Comparison of ENCODE assay signal across 30 cellular contexts in genomic region chr20:63733117-63733516, GRCh38. TPM values are rescaled to one million over a fixed set of nuclear protein-coding genes. Genes with fewer than 3 reads are reported as not detected.
A peak's percentile ranks its signal among the peaks of the same experiment; 100 is the strongest.
DNase-seq lines count a peak whose midpoint lies in the region; ATAC-seq, FAIRE-seq and TF ChIP-seq lines count a peak whose summit lies in the region.
"Had no signal": no experiment of that assay in that cellular context is flagged by ENCODE, and none has a peak within 500 bp of the region (broad histone marks: within the 10 kb centered on the region; RNA-seq: fewer than 3 reads in every experiment).

No MANE protein-coding gene starts in this region.

- no peaks in the 10 kb centered on the region for H3K27me3 Mint-ChIP-seq in natural killer cell treated with Interleukin-12 subunit alpha and Interleukin-12 subunit beta and Interleukin-15 and Interleukin-18, amount 100 ng/mL, for 72 hours
- H3K27me3 Mint-ChIP-seq in natural killer cell (ENCODE audit: low read depth in 2 of 2) (no peaks in the 10 kb centered on the region), WTC11 (ENCODE audit: low read depth) (no peaks in the 10 kb centered on the region)
- H3K27me3 Mint-ChIP-seq in central memory CD8-positive, alpha-beta T cell: no peaks in the 10 kb centered on the region

- no peak overlapping the region for H3K4me3 Mint-ChIP-seq in natural killer cell treated with Interleukin-12 subunit alpha and Interleukin-12 subunit beta and Interleukin-15 and Interleukin-18, amount 100 ng/mL, for 72 hours
- H3K4me3 Mint-ChIP-seq in natural killer cell (no peak overlapping the region), WTC11 (no peak overlapping the region)
- no peak overlapping the region for H3K4me3 Mint-ChIP-seq in central memory CD8-positive, alpha-beta T cell
- H3K4me3 Mint-ChIP-seq: CD8-positive, alpha-beta T cell; HFFc6 had no signal

- ATAC-seq in natural killer cell treated with Interleukin-12 subunit alpha and Interleukin-12 subunit beta and Interleukin-15 and Interleukin-18, amount 100 ng/mL, for 72 hours: no peak
- ATAC-seq in natural killer cell (no peak), WTC11 (no peak), GM21717 (IDR thresholded peaks at IDR 0.05; ENCODE audit: unreplicated experiment) (no peak)
- ATAC-seq in central memory CD8-positive, alpha-beta T cell (replicated peaks; ENCODE audit: extremely low read depth, poor library complexity, severe bottlenecking): no peak
- ATAC-seq: CD8-positive, alpha-beta T cell; Right ventricle myocardium inferior; SK-N-SH treated with all-trans-retinoic acid at 6 μM for 48 hours had no signal

- no peaks in the 10 kb centered on the region for H3K9me3 Mint-ChIP-seq in natural killer cell treated with Interleukin-12 subunit alpha and Interleukin-12 subunit beta and Interleukin-15 and Interleukin-18, amount 100 ng/mL, for 72 hours
- H3K9me3 Mint-ChIP-seq in natural killer cell (no peaks in the 10 kb centered on the region), WTC11 (no peaks in the 10 kb centered on the region)
- no peaks in the 10 kb centered on the region for H3K9me3 Mint-ChIP-seq in central memory CD8-positive, alpha-beta T cell
- H3K9me3 Mint-ChIP-seq: CD8-positive, alpha-beta T cell; HFFc6 had no signal

- CTCF ChIA-PET in WTC11 (lab: Charles Lee): no interaction called here

- intact Hi-C loops in natural killer cell (cut with micrococcal nuclease): loop anchor here (10.0 kb wide), 1 partner anchor 98 kb away; no protein-coding TSS in a partner anchor

- WGBS in thymus: 96% methylated on average over 13 of the region's 13 CpGs

- DNase-seq in natural killer cell treated with Interleukin-12 subunit alpha and Interleukin-12 subunit beta and Interleukin-15 and Interleukin-18, amount 100 ng/mL, for 72 hours (ENCODE audit: low spot score): peak; percentile 37
- DNase-seq in natural killer cell: no peak
- no peak for DNase-seq in HTR-8/SVneo (ENCODE audit: insufficient read length, low spot score)
- no peak for DNase-seq in central memory CD8-positive, alpha-beta T cell (ENCODE audit: low spot score in 2 of 2)
- DNase-seq in WTC11 (ENCODE audit: low spot score): no peak
- DNase-seq in midbrain (lab: John Stamatoyannopoulos, UW): no peak
- DNase-seq: AML-193; CD8-positive, alpha-beta T cell; DMS79 treated with DMSO at 0.1 percent for 48 hours; GF-D8; HFFc6; IMR-90; KG1; NCI-H1092; NCI-H1417 treated with DMSO at 0.1 percent for 48 hours; NCI-H1694 treated with DMSO at 0.1 percent for 48 hours; NCI-H2081; NCI-H2227 treated with DMSO at 0.1 percent for 48 hours; NCI-H526 treated with DMSO at 0.1 percent for 48 hours; OCI-M1; Peyer's patch; SJCRH30 had no signal

- TF ChIP-seq CTCF in natural killer cell (IDR thresholded peaks at IDR 0.05) (no peak), WTC11 (IDR thresholded peaks at IDR 0.05) (no peak)

- peaks cover 31% of the 10 kb centered on the region for H3K36me3 ChIP-seq in thymus (ENCODE audit: control insufficient read depth, insufficient read depth)

- peaks cover 26 to 35% of the 10 kb centered on the region in 2 donors for H3K4me1 Mint-ChIP-seq in natural killer cell treated with Interleukin-12 subunit alpha and Interleukin-12 subunit beta and Interleukin-15 and Interleukin-18, amount 100 ng/mL, for 72 hours (ENCODE audit: low read depth in 2 of 2)
- H3K4me1 Mint-ChIP-seq in natural killer cell (peaks cover 44 to 48% of the 10 kb centered on the region in 2 donors), WTC11 (no peaks in the 10 kb centered on the region)
- peaks cover 31% of the 10 kb centered on the region for H3K4me1 Mint-ChIP-seq in central memory CD8-positive, alpha-beta T cell

- no peaks in the 10 kb centered on the region for H3K27me3 ChIP-seq in thymus (ENCODE audit: control insufficient read depth, insufficient read depth)
- H3K27me3 ChIP-seq: Peyer's patch, SJCRH30 had no signal

- FAIRE-seq in HTR-8/SVneo (lab: Jason Lieb, UNC): peak; percentile 9
- FAIRE-seq: A204.1, GM12892, H54 had no signal

- peak overlapping the region; percentile 19 for H3K27ac ChIP-seq in thymus (ENCODE audit: low read depth)
- H3K27ac ChIP-seq: C4-2B, Peyer's patch, SJCRH30 had no signal

- peaks cover 68% of the 10 kb centered on the region for H3K4me1 ChIP-seq in thymus (ENCODE audit: control insufficient read depth, insufficient read depth, low read length)
- H3K4me1 ChIP-seq: SJCRH30 had no signal

- POLR2A ChIA-PET in WTC11 (lab: Charles Lee): no interaction called here

- no peaks in the 10 kb centered on the region for H3K36me3 Mint-ChIP-seq in natural killer cell treated with Interleukin-12 subunit alpha and Interleukin-12 subunit beta and Interleukin-15 and Interleukin-18, amount 100 ng/mL, for 72 hours
- H3K36me3 Mint-ChIP-seq in natural killer cell (no peaks in the 10 kb centered on the region), WTC11 (peaks cover 8% of the 10 kb centered on the region; the same call in 1 of the 2 replicates)
- peaks cover 37% of the 10 kb centered on the region for H3K36me3 Mint-ChIP-seq in central memory CD8-positive, alpha-beta T cell (ENCODE audit: insufficient read depth)

- no peak overlapping the region for H3K27ac Mint-ChIP-seq in natural killer cell treated with Interleukin-12 subunit alpha and Interleukin-12 subunit beta and Interleukin-15 and Interleukin-18, amount 100 ng/mL, for 72 hours
- H3K27ac Mint-ChIP-seq in natural killer cell: peak overlapping the region in 1 of 2 donors; percentile 19
- peak overlapping the region; percentile 61 for H3K27ac Mint-ChIP-seq in central memory CD8-positive, alpha-beta T cell (ENCODE audit: low read depth)
- no peak overlapping the region for H3K27ac Mint-ChIP-seq in WTC11
- H3K27ac Mint-ChIP-seq: CD8-positive, alpha-beta T cell; HFFc6 had no signal

- no peaks in the 10 kb centered on the region for H3K9me3 ChIP-seq in thymus (ENCODE audit: control insufficient read depth)
- H3K9me3 ChIP-seq: Peyer's patch, SJCRH30 had no signal

- H3K4me3 ChIP-seq in thymus (ENCODE audit: low read length): no peak overlapping the region
- H3K4me3 ChIP-seq: Peyer's patch, SJCRH30 had no signal

TF ChIP-seq in WTC11, 78 proteins besides CTCF, POLR2A, EP300 and RAD21:
- TF ChIP-seq E2F1 (CRISPR knock-in tag; IDR thresholded peaks at IDR 0.05) (no peak), HMGXB4 (CRISPR knock-in tag; IDR thresholded peaks at IDR 0.05) (no peak), SOX15 (CRISPR knock-in tag; IDR thresholded peaks at IDR 0.05) (no peak), ATF3 (CRISPR knock-in tag; conservative IDR thresholded peaks at IDR 0.05) (no peak), IRF2 (CRISPR knock-in tag; IDR thresholded peaks at IDR 0.05; ENCODE audit: borderline replicate concordance, low read depth) (no peak), FOXP1 (CRISPR knock-in tag; IDR thresholded peaks at IDR 0.05; ENCODE audit: borderline replicate concordance) (no peak), TEAD4 (CRISPR knock-in tag; IDR thresholded peaks at IDR 0.05) (no peak), ZBTB21 (CRISPR knock-in tag; IDR thresholded peaks at IDR 0.05; ENCODE audit: borderline replicate concordance) (no peak), ATF1 (CRISPR knock-in tag; IDR thresholded peaks at IDR 0.05) (no peak)

RNA-seq across cellular contexts. Expression of gene LIME1, which starts 3.3 kb away (rescaled TPM):
- 10 to 100 TPM in 1 of 2 donors, 1 to 10 TPM in 1; 9.3 to 15.7 TPM for total RNA-seq in natural killer cell treated with Interleukin-12 subunit alpha and Interleukin-12 subunit beta and Interleukin-15 and Interleukin-18, amount 100 ng/mL, for 72 hours
- total RNA-seq in natural killer cell (10 to 100 TPM; 86.5 to 94.4 (median 91.7) TPM), WTC11 (2021) (4.5 to 7.0 TPM (median 6.0 TPM) in 3 replicates)
- 181 TPM for polyA plus RNA-seq in thymus

RNA-seq across cellular contexts. Expression of gene SLC2A4RG, which starts 6.5 kb away (rescaled TPM):
- 10 to 100 TPM; 21.0 to 31.1 TPM for total RNA-seq in natural killer cell treated with Interleukin-12 subunit alpha and Interleukin-12 subunit beta and Interleukin-15 and Interleukin-18, amount 100 ng/mL, for 72 hours
- 100 to 1,000 TPM in 1 of 3 donors, 10 to 100 TPM in 2; 90.4 to 100 (median 95.5) TPM for total RNA-seq in natural killer cell
- 66.1 TPM for polyA plus RNA-seq in thymus
- total RNA-seq in WTC11 (2021): 41.6 to 47.2 TPM (median 43.3 TPM) in 3 replicates

RNA-seq across cellular contexts. Expression of gene ZGPAT, which starts 25.3 kb away (rescaled TPM):
- 10 to 100 TPM; 40.8 to 53.0 TPM for total RNA-seq in natural killer cell treated with Interleukin-12 subunit alpha and Interleukin-12 subunit beta and Interleukin-15 and Interleukin-18, amount 100 ng/mL, for 72 hours
- 10 to 100 TPM; 39.3 to 47.7 (median 46.1) TPM for total RNA-seq in natural killer cell
- polyA plus RNA-seq in thymus: 66.6 TPM
- total RNA-seq in WTC11 (2021): 28.3 to 31.0 TPM (median 30.4 TPM) in 3 replicates

RNA-seq across cellular contexts. Expression of gene ARFRP1, which starts 25.3 kb away (rescaled TPM):
- total RNA-seq in natural killer cell treated with Interleukin-12 subunit alpha and Interleukin-12 subunit beta and Interleukin-15 and Interleukin-18, amount 100 ng/mL, for 72 hours: 10 to 100 TPM; 52.4 to 87.0 TPM
- total RNA-seq in natural killer cell (10 to 100 TPM; 43.9 to 55.8 (median 50.6) TPM), WTC11 (2021) (24.3 to 30.2 TPM (median 27.4 TPM) in 3 replicates)
- 94.0 TPM for polyA plus RNA-seq in thymus

RNA-seq across cellular contexts. Expression of gene TNFRSF6B, which starts 36.7 kb away (rescaled TPM):
- total RNA-seq in natural killer cell treated with Interleukin-12 subunit alpha and Interleukin-12 subunit beta and Interleukin-15 and Interleukin-18, amount 100 ng/mL, for 72 hours: not detected
- total RNA-seq in natural killer cell (not detected), WTC11 (2021) (not detected in 3 replicates)
- 34.7 TPM for polyA plus RNA-seq in thymus

Comparison
In these comparisons a context has a peak if more than half of its experiments do, and no peak if none do; other contexts are left out.
1. RNA of gene LIME1, which starts 3.3 kb away (total RNA-seq): 86.5 to 94.4 TPM in natural killer cell; 9.3 to 15.7 TPM in natural killer cell treated with Interleukin-12 subunit alpha and Interleukin-12 subunit beta and Interleukin-15 and Interleukin-18, amount 100 ng/mL, for 72 hours and 4.5 to 7.0 TPM in WTC11; every median in the first group is over 4 times any median in the second.